ENCODE assay signal across 16 cellular contexts in genomic region chr9:131434673-131435072, GRCh38.
"Had no signal": no experiment of that assay in that cellular context is flagged by ENCODE, and none has a peak within 500 bp of the region (broad histone marks: within the 10 kb centered on the region; RNA-seq: fewer than 3 reads in every experiment).

No MANE protein-coding gene starts in this region.

- H3K27me3 ChIP-seq: dorsolateral prefrontal cortex, esophagus squamous epithelium, foreskin keratinocyte, heart left ventricle, tibial artery, uterus had no signal

- H3K4me1 ChIP-seq: uterus had no signal

- ATAC-seq: activated CD4-positive, alpha-beta T cell treated with anti-CD3 and anti-CD28 coated beads for 36 hours; foreskin keratinocyte; heart left ventricle; left colon had no signal

- H3K4me3 ChIP-seq: dorsolateral prefrontal cortex, esophagus squamous epithelium, heart left ventricle, tibial artery, uterus had no signal

- H3K27ac Mint-ChIP-seq: activated CD4-positive, alpha-beta T cell treated with anti-CD3 and anti-CD28 coated beads for 36 hours had no signal

- DNase-seq: activated CD4-positive, alpha-beta T cell treated with anti-CD3 and anti-CD28 coated beads for 36 hours; activated CD8-positive, alpha-beta memory T cell treated with anti-CD3 and anti-CD28 coated beads for 24 hours; activated gamma-delta T cell treated with Interleukin-2 at 50 U/mL for 16 hours; activated T-cell treated with anti-CD3 and anti-CD28 coated beads for 4 hours; aorta; esophagus squamous epithelium; foreskin keratinocyte; heart left ventricle; left colon; mammary epithelial cell; T1000; tibial artery; uterus had no signal

- H3K36me3 ChIP-seq: uterus had no signal

- H3K27ac ChIP-seq: esophagus squamous epithelium, foreskin keratinocyte, heart left ventricle, uterus, VCaP had no signal

- H3K9me3 Mint-ChIP-seq: nephron had no signal

- H3K4me3 Mint-ChIP-seq: activated CD4-positive, alpha-beta T cell treated with anti-CD3 and anti-CD28 coated beads for 36 hours; nephron had no signal

- H3K27me3 Mint-ChIP-seq: activated CD4-positive, alpha-beta T cell treated with anti-CD3 and anti-CD28 coated beads for 36 hours had no signal

- H3K9me3 ChIP-seq: esophagus squamous epithelium, heart left ventricle, tibial artery, uterus had no signal
